26 cellular contexts compared by ENCODE assay signal in the genomic region with DNA sequence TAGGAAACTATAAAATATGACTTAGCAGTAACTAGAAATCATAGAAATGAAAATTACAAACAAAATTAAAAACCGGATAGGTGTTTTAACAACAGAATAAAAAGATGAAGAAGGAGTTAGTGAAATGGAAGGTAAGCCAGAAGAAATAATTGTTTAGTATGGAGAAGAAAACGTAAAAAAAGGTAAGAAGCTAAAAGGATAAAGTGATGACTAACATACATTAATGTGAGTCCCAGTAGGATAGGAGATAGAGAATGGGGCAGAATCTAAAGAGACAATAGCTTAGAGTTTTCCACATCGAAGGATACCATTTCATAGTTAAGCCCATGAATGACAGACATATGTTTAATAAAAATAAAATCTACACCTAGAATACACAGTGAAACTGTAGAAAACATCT. TPM values are rescaled to one million over a fixed set of nuclear protein-coding genes. Genes with fewer than 3 reads are reported as not detected.
DNase-seq lines count a peak whose midpoint lies in the region; ATAC-seq and TF ChIP-seq lines count a peak whose summit lies in the region.
"Had no signal": no experiment of that assay in that cellular context is flagged by ENCODE, and none has a peak within 500 bp of the region (broad histone marks: within the 10 kb centered on the region; RNA-seq: fewer than 3 reads in every experiment).

No MANE protein-coding gene starts in this region.

- POLR2A ChIA-PET in OCI-LY7 (lab: Charles Lee): interaction anchor here (0.8 to 1.8 kb wide), 4 partner anchors 11 to 18 kb away, joined by 3 to 5 read pairs (median 3); no protein-coding TSS in a partner anchor

- no peaks in the 10 kb centered on the region for H3K4me1 ChIP-seq in OCI-LY7 (ENCODE audit: insufficient read depth, low read length, poor library complexity, severe bottlenecking)
- H3K4me1 ChIP-seq: BLaER1 had no signal

- TF ChIP-seq CTCF in OCI-LY7 (conservative IDR thresholded peaks at IDR 0.05; ENCODE audit: low read length): no peak
- TF ChIP-seq CTCF in chondrocyte (IDR thresholded peaks at IDR 0.05): no peak
- TF ChIP-seq CTCF in progenitor cell of endocrine pancreas (IDR thresholded peaks at IDR 0.05; ENCODE audit: unreplicated experiment): no peak

- no peaks in the 10 kb centered on the region for H3K9me2 ChIP-seq in OCI-LY7 (ENCODE audit: insufficient read depth, low read length)

- peaks cover 99% of the 10 kb centered on the region for H3K79me2 ChIP-seq in OCI-LY7 (ENCODE audit: insufficient read depth, low read depth, low read length)

- H3K36me3 Mint-ChIP-seq in activated naive CD4-positive, alpha-beta T cell treated with anti-CD3 and anti-CD28 coated beads, Interleukin-2, amount 50 U/mL, for 72 hours: peaks cover 0 to 18% of the 10 kb centered on the region in 2 donors
- H3K36me3 Mint-ChIP-seq in chondrocyte (ENCODE audit: low read depth): peaks cover 5% of the 10 kb centered on the region
- H3K36me3 Mint-ChIP-seq in progenitor cell of endocrine pancreas (ENCODE audit: insufficient read depth): peaks cover 29% of the 10 kb centered on the region

- BruUV-seq in OCI-LY7 (replicated peaks; lab: Mats Ljungman, UMichigan): TSS peak; percentile 41

- H3K27ac ChIP-seq in OCI-LY7 (ENCODE audit: low read depth, low read length, poor library complexity, severe bottlenecking): no peak overlapping the region
- H3K27ac ChIP-seq: BLaER1, left ventricle myocardium inferior, RWPE1, skin epidermis had no signal

- ATAC-seq in activated naive CD4-positive, alpha-beta T cell treated with anti-CD3 and anti-CD28 coated beads, Interleukin-2, amount 50 U/mL, for 72 hours: no peak
- ATAC-seq in GM18498 (IDR thresholded peaks at IDR 0.05; ENCODE audit: unreplicated experiment): no peak
- ATAC-seq: activated CD8-positive, alpha-beta memory T cell treated with anti-CD3 and anti-CD28 coated beads, Interleukin-2, amount 10 ng/mL, durations not matched to agents 7 days and 5 days had no signal

- H3K27me3 Mint-ChIP-seq in chondrocyte (ENCODE audit: low read depth) (no peaks in the 10 kb centered on the region), progenitor cell of endocrine pancreas (no peaks in the 10 kb centered on the region)
- H3K27me3 Mint-ChIP-seq: activated CD8-positive, alpha-beta memory T cell treated with anti-CD3 and anti-CD28 coated beads, Interleukin-2, amount 10 ng/mL, durations not matched to agents 7 days and 5 days; activated naive CD4-positive, alpha-beta T cell treated with anti-CD3 and anti-CD28 coated beads, Interleukin-2, amount 10 ng/mL, durations not matched to agents 7 days and 5 days; type B pancreatic cell had no signal

- no peak overlapping the region for H2AFZ ChIP-seq in OCI-LY7 (ENCODE audit: low read length)

- peak overlapping the region; percentile 39 to 46 for H3K27ac Mint-ChIP-seq in activated naive CD4-positive, alpha-beta T cell treated with anti-CD3 and anti-CD28 coated beads, Interleukin-2, amount 50 U/mL, for 72 hours
- H3K27ac Mint-ChIP-seq in chondrocyte (ENCODE audit: unreplicated experiment): peak overlapping the region; percentile 57
- peak overlapping the region; percentile 51 for H3K27ac Mint-ChIP-seq in progenitor cell of endocrine pancreas
- H3K27ac Mint-ChIP-seq: activated CD8-positive, alpha-beta memory T cell treated with anti-CD3 and anti-CD28 coated beads, Interleukin-2, amount 10 ng/mL, durations not matched to agents 7 days and 5 days; activated naive CD4-positive, alpha-beta T cell treated with anti-CD3 and anti-CD28 coated beads, Interleukin-2, amount 10 ng/mL, durations not matched to agents 7 days and 5 days; HFFc6; T-helper 2 cell treated with Interferon-gamma antibody and Interleukin-4, amounts not matched to agents 5 μg/mL and 100 μg/mL, for 36 hours; type B pancreatic cell had no signal

- no peaks in the 10 kb centered on the region for H3K9me3 ChIP-seq in OCI-LY7 (ENCODE audit: low read length)
- H3K9me3 ChIP-seq: left ventricle myocardium inferior had no signal

- DNase-seq in activated naive CD4-positive, alpha-beta T cell treated with anti-CD3 and anti-CD28 coated beads, Interleukin-2, amount 50 U/mL, for 72 hours (ENCODE audit: low spot score in 2 of 2): no peak
- no peak for DNase-seq in activated naive CD4-positive, alpha-beta T cell (lab: John Stamatoyannopoulos, UW)
- DNase-seq in OCI-LY7 (ENCODE audit: low spot score) (no peak), chondrocyte (ENCODE audit: low spot score) (no peak), progenitor cell of endocrine pancreas (ENCODE audit: low spot score, unreplicated experiment) (no peak), NCI-H2196 (lab: John Stamatoyannopoulos, UW; ENCODE audit: unreplicated experiment) (no peak), epidermal melanocyte (ENCODE audit: insufficient read length, low spot score) (no peak)
- DNase-seq: ACHN; activated CD4-positive, alpha-beta T cell treated with anti-CD3 and anti-CD28 coated beads for 48 hours; activated CD8-positive, alpha-beta memory T cell treated with anti-CD3 and anti-CD28 coated beads, Interleukin-2, amount 10 ng/mL, durations not matched to agents 7 days and 5 days; activated naive CD4-positive, alpha-beta T cell treated with anti-CD3 and anti-CD28 coated beads, Interleukin-2, amount 10 ng/mL, durations not matched to agents 7 days and 5 days; dermis blood vessel endothelial cell; HFFc6; islet precursor cell; left ventricle myocardium inferior; NCI-H1417; NCI-H2081; NCI-H345; NCI-H748 treated with DMSO at 0.1 percent for 48 hours; occipital lobe had no signal

- H3K4me1 Mint-ChIP-seq in chondrocyte (ENCODE audit: low read depth) (peaks cover 14% of the 10 kb centered on the region), progenitor cell of endocrine pancreas (ENCODE audit: low read depth) (peaks cover 1% of the 10 kb centered on the region)
- H3K4me1 Mint-ChIP-seq: activated naive CD4-positive, alpha-beta T cell treated with anti-CD3 and anti-CD28 coated beads, Interleukin-2, amount 10 ng/mL, durations not matched to agents 7 days and 5 days had no signal

- intact Hi-C loops in OCI-LY7 (cut with micrococcal nuclease; ENCODE audit: unreplicated experiment): no loop called here

- H3K9me3 Mint-ChIP-seq in activated naive CD4-positive, alpha-beta T cell treated with anti-CD3 and anti-CD28 coated beads, Interleukin-2, amount 50 U/mL, for 72 hours: peaks cover 0 to 6% of the 10 kb centered on the region in 2 donors
- H3K9me3 Mint-ChIP-seq in chondrocyte (ENCODE audit: low read depth): no peaks in the 10 kb centered on the region
- H3K9me3 Mint-ChIP-seq in progenitor cell of endocrine pancreas (ENCODE audit: low read depth): no peaks in the 10 kb centered on the region
- H3K9me3 Mint-ChIP-seq: activated naive CD4-positive, alpha-beta T cell treated with anti-CD3 and anti-CD28 coated beads, Interleukin-2, amount 10 ng/mL, durations not matched to agents 7 days and 5 days; HFFc6; T-helper 2 cell treated with Interferon-gamma antibody and Interleukin-4, amounts not matched to agents 5 μg/mL and 100 μg/mL, for 36 hours; type B pancreatic cell had no signal

- H3K4me2 ChIP-seq in OCI-LY7 (ENCODE audit: low read length): no peak overlapping the region
- H3K4me2 ChIP-seq: BLaER1 had no signal

- no peak overlapping the region for H3K4me3 ChIP-seq in OCI-LY7 (ENCODE audit: low read depth, low read length, poor library complexity, severe bottlenecking)
- H3K4me3 ChIP-seq: BLaER1, left ventricle myocardium inferior, skin epidermis had no signal

- H4K20me1 ChIP-seq in OCI-LY7 (ENCODE audit: insufficient read depth, low read length): no peaks in the 10 kb centered on the region; the same call in 1 of the 2 replicates

- no peak overlapping the region for H3K4me3 Mint-ChIP-seq in chondrocyte (ENCODE audit: unreplicated experiment)
- H3K4me3 Mint-ChIP-seq in progenitor cell of endocrine pancreas (ENCODE audit: low read depth): no peak overlapping the region
- H3K4me3 Mint-ChIP-seq: activated CD8-positive, alpha-beta memory T cell treated with anti-CD3 and anti-CD28 coated beads, Interleukin-2, amount 10 ng/mL, durations not matched to agents 7 days and 5 days; activated naive CD4-positive, alpha-beta T cell treated with anti-CD3 and anti-CD28 coated beads, Interleukin-2, amount 10 ng/mL, durations not matched to agents 7 days and 5 days; HFFc6; T-helper 2 cell treated with Interferon-gamma antibody and Interleukin-4, amounts not matched to agents 5 μg/mL and 100 μg/mL, for 36 hours; type B pancreatic cell had no signal

- CTCF ChIA-PET in OCI-LY7 (lab: Charles Lee; ENCODE audit: unreplicated experiment): no interaction called here

- peaks cover 77% of the 10 kb centered on the region for H3K36me3 ChIP-seq in OCI-LY7 (ENCODE audit: insufficient read depth, low read length)

RNA-seq across cellular contexts. Expression of a gene that starts 25.3 kb away (rescaled TPM):
- total RNA-seq in activated naive CD4-positive, alpha-beta T cell treated with anti-CD3 and anti-CD28 coated beads, Interleukin-2, amount 50 U/mL, for 72 hours: 100 to 1,000 TPM; 127 to 178 TPM
- total RNA-seq in OCI-LY7 (2014; rRNA removed; shearing (Covaris generic)): 145 and 188 TPM in 2 replicates
- 269 and 281 TPM in 2 replicates for total RNA-seq in OCI-LY7 (2022)
- 157 to 234 TPM (median 160 TPM) in 3 replicates for total RNA-seq in chondrocyte
- 605 and 607 TPM in 2 replicates for total RNA-seq in progenitor cell of endocrine pancreas
